ENCODE assay signal across 1 cellular context in the genomic region with DNA sequence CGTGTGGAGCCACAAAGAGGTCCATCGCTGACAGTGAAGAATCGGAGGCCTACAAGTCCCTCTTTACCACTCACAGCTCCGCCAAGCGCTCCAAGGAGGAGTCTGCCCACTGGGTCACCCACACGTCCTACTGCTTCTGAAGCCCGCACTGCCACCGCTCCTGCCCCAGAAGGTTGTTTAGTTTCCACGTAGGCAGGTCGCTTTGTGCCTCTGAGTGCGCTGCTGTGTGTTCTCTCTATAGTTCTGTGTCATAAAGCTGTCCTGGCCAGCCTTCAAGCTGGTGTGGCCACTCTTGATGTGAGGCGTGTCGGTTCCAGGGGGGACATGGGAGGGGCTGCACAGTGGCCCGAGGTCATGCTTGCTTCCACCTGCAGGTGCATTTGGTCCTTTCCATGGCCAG.
TF ChIP-seq lines count a peak whose summit lies in the region.

No MANE protein-coding gene starts in this region.

TF ChIP-seq in SK-N-SH treated with all-trans-retinoic acid at 6 μM for 48 hours, 23 proteins besides CTCF, POLR2A, EP300 and RAD21 (continued from another document):
- TF ChIP-seq PPARA (CRISPR knock-in tag; IDR thresholded peaks at IDR 0.05; ENCODE audit: borderline replicate concordance): no peak
- TF ChIP-seq ZNF8 (CRISPR knock-in tag; IDR thresholded peaks at IDR 0.05): no peak
- TF ChIP-seq ZNF70 (CRISPR knock-in tag; IDR thresholded peaks at IDR 0.05): no peak
- TF ChIP-seq RARB (CRISPR knock-in tag; IDR thresholded peaks at IDR 0.05): no peak
- no peak for TF ChIP-seq ZFP30 (CRISPR knock-in tag; IDR thresholded peaks at IDR 0.05)
- TF ChIP-seq, protein P1, sequence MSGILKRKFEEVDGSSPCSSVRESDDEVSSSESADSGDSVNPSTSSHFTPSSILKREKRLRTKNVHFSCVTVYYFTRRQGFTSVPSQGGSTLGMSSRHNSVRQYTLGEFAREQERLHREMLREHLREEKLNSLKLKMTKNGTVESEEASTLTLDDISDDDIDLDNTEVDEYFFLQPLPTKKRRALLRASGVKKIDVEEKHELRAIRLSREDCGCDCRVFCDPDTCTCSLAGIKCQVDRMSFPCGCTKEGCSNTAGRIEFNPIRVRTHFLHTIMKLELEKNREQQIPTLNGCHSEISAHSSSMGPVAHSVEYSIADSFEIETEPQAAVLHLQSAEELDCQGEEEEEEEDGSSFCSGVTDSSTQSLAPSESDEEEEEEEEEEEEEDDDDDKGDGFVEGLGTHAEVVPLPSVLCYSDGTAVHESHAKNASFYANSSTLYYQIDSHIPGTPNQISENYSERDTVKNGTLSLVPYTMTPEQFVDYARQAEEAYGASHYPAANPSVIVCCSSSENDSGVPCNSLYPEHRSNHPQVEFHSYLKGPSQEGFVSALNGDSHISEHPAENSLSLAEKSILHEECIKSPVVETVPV (CRISPR knock-in tag; IDR thresholded peaks at IDR 0.05): no peak
- TF ChIP-seq BACH2 (CRISPR knock-in tag; IDR thresholded peaks at IDR 0.05; ENCODE audit: borderline replicate concordance): no peak
- TF ChIP-seq, protein P2, sequence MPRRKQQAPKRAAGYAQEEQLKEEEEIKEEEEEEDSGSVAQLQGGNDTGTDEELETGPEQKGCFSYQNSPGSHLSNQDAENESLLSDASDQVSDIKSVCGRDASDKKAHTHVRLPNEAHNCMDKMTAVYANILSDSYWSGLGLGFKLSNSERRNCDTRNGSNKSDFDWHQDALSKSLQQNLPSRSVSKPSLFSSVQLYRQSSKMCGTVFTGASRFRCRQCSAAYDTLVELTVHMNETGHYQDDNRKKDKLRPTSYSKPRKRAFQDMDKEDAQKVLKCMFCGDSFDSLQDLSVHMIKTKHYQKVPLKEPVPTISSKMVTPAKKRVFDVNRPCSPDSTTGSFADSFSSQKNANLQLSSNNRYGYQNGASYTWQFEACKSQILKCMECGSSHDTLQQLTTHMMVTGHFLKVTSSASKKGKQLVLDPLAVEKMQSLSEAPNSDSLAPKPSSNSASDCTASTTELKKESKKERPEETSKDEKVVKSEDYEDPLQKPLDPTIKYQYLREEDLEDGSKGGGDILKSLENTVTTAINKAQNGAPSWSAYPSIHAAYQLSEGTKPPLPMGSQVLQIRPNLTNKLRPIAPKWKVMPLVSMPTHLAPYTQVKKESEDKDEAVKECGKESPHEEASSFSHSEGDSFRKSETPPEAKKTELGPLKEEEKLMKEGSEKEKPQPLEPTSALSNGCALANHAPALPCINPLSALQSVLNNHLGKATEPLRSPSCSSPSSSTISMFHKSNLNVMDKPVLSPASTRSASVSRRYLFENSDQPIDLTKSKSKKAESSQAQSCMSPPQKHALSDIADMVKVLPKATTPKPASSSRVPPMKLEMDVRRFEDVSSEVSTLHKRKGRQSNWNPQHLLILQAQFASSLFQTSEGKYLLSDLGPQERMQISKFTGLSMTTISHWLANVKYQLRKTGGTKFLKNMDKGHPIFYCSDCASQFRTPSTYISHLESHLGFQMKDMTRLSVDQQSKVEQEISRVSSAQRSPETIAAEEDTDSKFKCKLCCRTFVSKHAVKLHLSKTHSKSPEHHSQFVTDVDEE (CRISPR knock-in tag; IDR thresholded peaks at IDR 0.05): no peak
- no peak for TF ChIP-seq SNAI2 (CRISPR knock-in tag; IDR thresholded peaks at IDR 0.05)
- no peak for TF ChIP-seq ESRRG (CRISPR knock-in tag; IDR thresholded peaks at IDR 0.05)
TF ChIP-seq in SK-N-SH treated with all-trans-retinoic acid at 6 μM for 48 hours: peak in this region for 0.
